ENCODE assay signal across 8 cellular contexts in genomic region chr17:59372138-59372751, GRCh38. TPM values are rescaled to one million over a fixed set of nuclear protein-coding genes. Genes with fewer than 3 reads are reported as not detected.
DNase-seq lines count a peak whose midpoint lies in the region; ATAC-seq, FAIRE-seq and TF ChIP-seq lines count a peak whose summit lies in the region.

No MANE protein-coding gene starts in this region.

- TF ChIP-seq POLR2A in HepG2 (IDR thresholded peaks at IDR 0.05; ENCODE audit: insufficient read depth in 1 of 2, low read depth in 2 of 2, low read length in 2 of 2) (no peak), suprapubic skin (IDR thresholded peaks at IDR 0.05) (peak in 1 of 2 donors; percentile 30)

- H3K27ac Mint-ChIP-seq in activated naive CD4-positive, alpha-beta T cell treated with anti-CD3 and anti-CD28 coated beads, Interleukin-2, amount 50 U/mL, for 72 hours: peak overlapping the region; percentile 52 to 79

- H3K79me2 ChIP-seq in HepG2 (ENCODE audit: insufficient read depth, low read length): peaks cover 7% of the 10 kb centered on the region

- H3K9ac ChIP-seq in HepG2 (ENCODE audit: insufficient read depth, low read depth, low read length): no peak overlapping the region

- H3K27me3 ChIP-seq in HepG2 (ENCODE audit: control insufficient read depth in 1 of 2, insufficient read depth in 2 of 2, low read length in 2 of 2) (no peaks in the 10 kb centered on the region), suprapubic skin (no peaks in the 10 kb centered on the region)

- no peak for FAIRE-seq in HepG2 (lab: Jason Lieb, UNC)
- FAIRE-seq in frontal cortex (lab: Jason Lieb, UNC): no peak

- 0 out of 2 replicates have a peak overlapping the region, but pooled peaks have one; percentile 13 for H3K4me2 ChIP-seq in HepG2 (ENCODE audit: low read depth, low read length)

- TF ChIP-seq EP300 in HepG2 (IDR thresholded peaks at IDR 0.05; ENCODE audit: low read depth in 2 of 2, low read length in 2 of 2) (no peak), HepG2 (CRISPR knock-in tag; IDR thresholded peaks at IDR 0.05; ENCODE audit: borderline replicate concordance) (no peak), suprapubic skin (IDR thresholded peaks at IDR 0.05) (no peak)

- H4K20me1 ChIP-seq in HepG2 (ENCODE audit: insufficient read depth, low read length): no peaks in the 10 kb centered on the region

- no peak for TF ChIP-seq RAD21 in HepG2 (CRISPR knock-in tag; IDR thresholded peaks at IDR 0.05)

- no peak overlapping the region for H2AFZ ChIP-seq in HepG2 (ENCODE audit: low read length)

- no peak for DNase-seq in activated naive CD4-positive, alpha-beta T cell treated with anti-CD3 and anti-CD28 coated beads, Interleukin-2, amount 50 U/mL, for 72 hours (ENCODE audit: low spot score in 2 of 2)
- DNase-seq in activated naive CD4-positive, alpha-beta T cell treated with anti-CD3 and anti-CD28 coated beads, Interleukin-2, amount 50 U/mL, for 16 hours: no peak
- DNase-seq in LHCN-M2 (ENCODE audit: low read depth): peak; percentile 48
- DNase-seq in astrocyte of the hippocampus (ENCODE audit: low read depth, low spot score): peak; percentile 67
- DNase-seq in HepG2 (ENCODE audit: low spot score): no peak
- peak in 1 of 2 donors; percentile 81 for DNase-seq in suprapubic skin (ENCODE audit: low spot score in 2 of 2)
- no peak for DNase-seq in frontal cortex (ENCODE audit: low spot score in 2 of 2)

- peaks cover 0 to 13% of the 10 kb centered on the region in 2 donors for H3K36me3 Mint-ChIP-seq in activated naive CD4-positive, alpha-beta T cell treated with anti-CD3 and anti-CD28 coated beads, Interleukin-2, amount 50 U/mL, for 72 hours

- CTCF ChIA-PET in HepG2 (lab: Yijun Ruan, JAX; ENCODE audit: low intra/inter-chr PET ratio, low total read pairs): no interaction called here

- 89% methylated on average over 2 of the region's 2 CpGs for WGBS in HepG2 (ENCODE audit: low lambda C conversion rate)
- WGBS in suprapubic skin: 8% methylated on average over 2 of the region's 2 CpGs

- H3K4me1 ChIP-seq in HepG2 (ENCODE audit: insufficient read depth, low read length): peaks cover 76% of the 10 kb centered on the region
- H3K4me1 ChIP-seq in suprapubic skin: peaks cover 89% of the 10 kb centered on the region

- no TSS peak for BruUV-seq in HepG2 (replicated peaks; lab: Mats Ljungman, UMichigan)

- no peak overlapping the region for H3K27ac ChIP-seq in HepG2 (ENCODE audit: extremely low read length, insufficient read depth, low read length)
- H3K27ac ChIP-seq in suprapubic skin: peak overlapping the region; percentile 90

- intact Hi-C loops in HepG2 (cut with micrococcal nuclease; ENCODE audit: unreplicated experiment): loop anchor here (1.0 kb wide), 1 partner anchor 48 kb away; no protein-coding TSS in a partner anchor

- H3K9me3 ChIP-seq in HepG2 (ENCODE audit: low read length): no peaks in the 10 kb centered on the region
- no peaks in the 10 kb centered on the region for H3K9me3 ChIP-seq in suprapubic skin

- POLR2A ChIA-PET in HepG2 (lab: Yijun Ruan, JAX): no interaction called here

- no peaks in the 10 kb centered on the region; a peak in 2 of 5 replicates for H3K36me3 ChIP-seq in HepG2 (replicated peaks in 1 of 2; ENCODE audit: control insufficient read depth in 1 of 2, insufficient read depth in 2 of 2, low read length in 2 of 2)
- H3K36me3 ChIP-seq in suprapubic skin: no peaks in the 10 kb centered on the region

- in situ Hi-C loops in HepG2 (cut with HindIII; ENCODE audit: extremely low pct_ligation_motif_present, low pct_unique_long_range_greater_than_20kb): no loop called here

- TF ChIP-seq CTCF in HepG2 (CRISPR knock-in tag; IDR thresholded peaks at IDR 0.05): no peak
- no peak for TF ChIP-seq CTCF in suprapubic skin (IDR thresholded peaks at IDR 0.05)

- H3K9me3 Mint-ChIP-seq in activated naive CD4-positive, alpha-beta T cell treated with anti-CD3 and anti-CD28 coated beads, Interleukin-2, amount 50 U/mL, for 72 hours: peaks cover 0 to 3% of the 10 kb centered on the region in 2 donors

- ATAC-seq in activated naive CD4-positive, alpha-beta T cell treated with anti-CD3 and anti-CD28 coated beads, Interleukin-2, amount 50 U/mL, for 72 hours: peak in 1 of 2 donors; percentile 73
- ATAC-seq in HepG2 (no peak), HG03097 (IDR thresholded peaks at IDR 0.05; ENCODE audit: low FRiP score, unreplicated experiment) (no peak)

- H3K4me3 ChIP-seq in HepG2 (replicated peaks in 1 of 3; ENCODE audit: insufficient read depth in 1 of 3, low read depth in 2 of 3, low read length in 3 of 3) (no peak overlapping the region), suprapubic skin (peak overlapping the region; percentile 7)

TF ChIP-seq in HepG2, 621 proteins besides CTCF, POLR2A, EP300 and RAD21:
- TF ChIP-seq DBP (CRISPR knock-in tag; IDR thresholded peaks at IDR 0.05; ENCODE audit: not compliant biosample characterization): no peak
- 0 out of 2 replicates have a peak, but pooled peaks have one; percentile 10 for TF ChIP-seq SALL1 (CRISPR knock-in tag; IDR thresholded peaks at IDR 0.05)
- no peak for TF ChIP-seq LCORL (IDR thresholded peaks at IDR 0.05)
- TF ChIP-seq LCORL (CRISPR knock-in tag; IDR thresholded peaks at IDR 0.05): no peak
- no peak for TF ChIP-seq ZNF746 (CRISPR knock-in tag; IDR thresholded peaks at IDR 0.05)

RNA-seq across cellular contexts. Expression of gene YPEL2, which starts 40.8 kb away (rescaled TPM):
- total RNA-seq in activated naive CD4-positive, alpha-beta T cell treated with anti-CD3 and anti-CD28 coated beads, Interleukin-2, amount 50 U/mL, for 72 hours: 1 to 10 TPM; 6.6 to 7.0 TPM
- total RNA-seq in LHCN-M2 (2014; rRNA removed) (1.1 and 3.5 TPM in 2 replicates), HepG2 (2016; rRNA removed; fragmentation: Illumina TruSeq; extraction: Trizol) (7.5 and 8.5 TPM in 2 replicates), suprapubic skin (10 to 100 TPM; 16.7 to 33.6 (median 21.3) TPM), frontal cortex (12.6 TPM)
- polyA plus RNA-seq in LHCN-M2 (2012): 1.1 TPM
- 18.9 and 21.5 TPM in 2 replicates for total RNA-seq in HepG2 (2016; cell fraction: cytosol; rRNA removed; fragmentation: Illumina TruSeq; extraction: Trizol; ENCODE audit: low read depth)
- total RNA-seq in HepG2 (2016; cell fraction: insoluble cytoplasmic fraction; rRNA removed; fragmentation: Illumina TruSeq; extraction: Trizol): 6.7 and 7.0 TPM in 2 replicates
- total RNA-seq in HepG2 (2016; cell fraction: membrane; rRNA removed; fragmentation: Illumina TruSeq; extraction: Trizol): 5.7 and 6.1 TPM in 2 replicates
- 9.8 and 11.4 TPM in 2 replicates for total RNA-seq in HepG2 (2016; cell fraction: nucleus; rRNA removed; fragmentation: Illumina TruSeq; extraction: Trizol)
- polyA plus RNA-seq in HepG2 (2011; rRNA removed): 18.2 and 21.1 TPM in 2 replicates
- 8.0 and 10.6 TPM in 2 replicates for polyA plus RNA-seq in HepG2 (2011; cell fraction: cytosol; rRNA removed)
- polyA plus RNA-seq in HepG2 (2011; cell fraction: nucleus; rRNA removed): 16.3 and 20.7 TPM in 2 replicates
- 11.0 TPM in 2 replicates for polyA plus RNA-seq in HepG2 (2012)
- polyA plus RNA-seq in HepG2 (2016; cell fraction: cytosol; fragmentation: Illumina TruSeq; extraction: Trizol; ENCODE audit: low read depth): 0.68 and 0.79 TPM in 2 replicates
- polyA plus RNA-seq in HepG2 (2016; cell fraction: insoluble cytoplasmic fraction; fragmentation: Illumina TruSeq; extraction: Trizol; ENCODE audit: low read depth): 5.2 and 5.6 TPM in 2 replicates
- 2.3 and 2.4 TPM in 2 replicates for polyA plus RNA-seq in HepG2 (2016; cell fraction: membrane; fragmentation: Illumina TruSeq; extraction: Trizol; ENCODE audit: low read depth)
- polyA plus RNA-seq in HepG2 (2016; cell fraction: nucleus; fragmentation: Illumina TruSeq; extraction: Trizol; ENCODE audit: insufficient read depth, low read depth): 12.0 and 12.1 TPM in 2 replicates
- polyA minus RNA-seq in HepG2 (2011; rRNA and poly(A)+ RNA removed; ENCODE audit: low replicate concordance): 10.4 and 56.0 TPM in 2 replicates
- 12.7 and 15.6 TPM in 2 replicates for polyA minus RNA-seq in HepG2 (2011; cell fraction: cytosol; rRNA and poly(A)+ RNA removed)
- 18.7 and 25.6 TPM in 2 replicates for polyA minus RNA-seq in HepG2 (2011; cell fraction: nucleus; rRNA and poly(A)+ RNA removed)

Comparison
In these comparisons a context has a peak if more than half of its experiments do, and no peak if none do; other contexts are left out.
1. DNase-seq: peak in LHCN-M2 (single experiment) and astrocyte of the hippocampus (single experiment); none in activated naive CD4-positive, alpha-beta T cell treated with anti-CD3 and anti-CD28 coated beads, Interleukin-2, amount 50 U/mL, for 72 hours (0 of 2), activated naive CD4-positive, alpha-beta T cell treated with anti-CD3 and anti-CD28 coated beads, Interleukin-2, amount 50 U/mL, for 16 hours (single experiment), HepG2 (single experiment) and frontal cortex (0 of 2).